ENCODE assay signal across 8 cellular contexts in genomic region chr15:51212239-51212638, GRCh38.
"Had no signal": no experiment of that assay in that cellular context is flagged by ENCODE, and none has a peak within 500 bp of the region (broad histone marks: within the 10 kb centered on the region; RNA-seq: fewer than 3 reads in every experiment).

No MANE protein-coding gene starts in this region.

- FAIRE-seq: G401.6, GM12878, GM12891, GM12892, GM18507, GM19239 had no signal

- H3K4me3 ChIP-seq: GM12878 had no signal

- DNase-seq: GDM1, GF-D8 had no signal

- ATAC-seq: GM12878 had no signal
